ENCODE assay signal across 19 cellular contexts in genomic region chr6:75233097-75233615, GRCh38. TPM values are rescaled to one million over a fixed set of nuclear protein-coding genes. Genes with fewer than 3 reads are reported as not detected.
DNase-seq lines count a peak whose midpoint lies in the region; ATAC-seq and TF ChIP-seq lines count a peak whose summit lies in the region.
"Had no signal": no experiment of that assay in that cellular context is flagged by ENCODE, and none has a peak within 500 bp of the region (broad histone marks: within the 10 kb centered on the region; RNA-seq: fewer than 3 reads in every experiment).

No MANE protein-coding gene starts in this region.

- no peak overlapping the region for H3K56ac ChIP-seq in mesendoderm (ENCODE audit: low read length)

- DNase-seq in activated naive CD8-positive, alpha-beta T cell treated with anti-CD3 and anti-CD28 coated beads, Interleukin-2, amount 50 U/mL, for 24 hours, result no peak
- DNase-seq in WTC11 (ENCODE audit: low spot score) (no peak), mesendoderm (no peak), SKM-1 treated with dmso at 0.1 percent for 144 hours (lab: John Stamatoyannopoulos, UW; ENCODE audit: unreplicated experiment) (no peak), foreskin melanocyte (no peak)
- DNase-seq in activated naive CD4-positive, alpha-beta T cell treated with anti-CD3 and anti-CD28 coated beads, Interleukin-2, amount 50 U/mL, for 16 hours, result no peak
- DNase-seq: CD4-positive, CD25-positive, alpha-beta regulatory T cell; DMS79 treated with DMSO at 0.1 percent for 48 hours; GM23248; NCI-H1092 treated with DMSO at 0.1 percent for 48 hours; NCI-H1436 treated with DMSO at 0.1 percent for 48 hours; NCI-H2029 treated with DMSO at 0.1 percent for 48 hours; NCI-H524 treated with DMSO at 0.1 percent for 48 hours; OCI-M1; SJCRH30 had no signal

- H3K27ac Mint-ChIP-seq in activated naive CD8-positive, alpha-beta T cell, result peak overlapping the region; percentile 16
- no peak overlapping the region for H3K27ac Mint-ChIP-seq in activated naive CD8-positive, alpha-beta T cell treated with anti-CD3 and anti-CD28 coated beads, Interleukin-2, amount 50 U/mL, for 24 hours
- no peak overlapping the region for H3K27ac Mint-ChIP-seq in WTC11

- no peak overlapping the region for H2BK120ac ChIP-seq in mesendoderm (ENCODE audit: low read depth, low read length)

- H3K79me1 ChIP-seq in mesendoderm (ENCODE audit: low read length), result no peaks in the 10 kb centered on the region

- no peaks in the 10 kb centered on the region for H3K27me3 Mint-ChIP-seq in activated naive CD8-positive, alpha-beta T cell
- H3K27me3 Mint-ChIP-seq in activated naive CD8-positive, alpha-beta T cell treated with anti-CD3 and anti-CD28 coated beads, Interleukin-2, amount 50 U/mL, for 24 hours, result no peaks in the 10 kb centered on the region
- no peaks in the 10 kb centered on the region for H3K27me3 Mint-ChIP-seq in WTC11 (ENCODE audit: low read depth)
- H3K27me3 Mint-ChIP-seq: CD4-positive, CD25-positive, alpha-beta regulatory T cell had no signal

- H3K36me3 Mint-ChIP-seq in activated naive CD8-positive, alpha-beta T cell, result no peaks in the 10 kb centered on the region
- H3K36me3 Mint-ChIP-seq in activated naive CD8-positive, alpha-beta T cell treated with anti-CD3 and anti-CD28 coated beads, Interleukin-2, amount 50 U/mL, for 24 hours (ENCODE audit: low read depth), result peaks cover 13% of the 10 kb centered on the region
- H3K36me3 Mint-ChIP-seq in WTC11, result peaks cover 9% of the 10 kb centered on the region

- H3K79me2 ChIP-seq in mesendoderm (ENCODE audit: control insufficient read depth, insufficient read depth, low read length), result no peaks in the 10 kb centered on the region

- no peak overlapping the region for H4K5ac ChIP-seq in mesendoderm (ENCODE audit: low read length)

- no peaks in the 10 kb centered on the region for H3K4me1 ChIP-seq in mesendoderm (ENCODE audit: control insufficient read depth, low read depth, low read length)

- no peak overlapping the region for H2BK15ac ChIP-seq in mesendoderm (replicated peaks; ENCODE audit: low read depth)

- WGBS in mesendoderm (ENCODE audit: extremely low coverage, insufficient coverage, low lambda C conversion rate), result no CpG with 5 or more reads among the region's 4 CpGs

- no peak overlapping the region for H3K4me3 Mint-ChIP-seq in activated naive CD8-positive, alpha-beta T cell
- no peak overlapping the region for H3K4me3 Mint-ChIP-seq in activated naive CD8-positive, alpha-beta T cell treated with anti-CD3 and anti-CD28 coated beads, Interleukin-2, amount 50 U/mL, for 24 hours
- H3K4me3 Mint-ChIP-seq in WTC11, result no peak overlapping the region
- H3K4me3 Mint-ChIP-seq: CD4-positive, CD25-positive, alpha-beta regulatory T cell had no signal

- CTCF ChIA-PET in WTC11 (lab: Charles Lee), result interaction anchor here (2.7 kb wide), 1 partner anchor 24 kb away, joined by 10 read pairs; no protein-coding TSS in a partner anchor

- no peak overlapping the region for H2AK5ac ChIP-seq in mesendoderm (ENCODE audit: low read length)

- H4K8ac ChIP-seq in mesendoderm (ENCODE audit: low read depth, low read length), result no peak overlapping the region

- no peak for TF ChIP-seq CTCF in WTC11 (IDR thresholded peaks at IDR 0.05)

- H3K18ac ChIP-seq in mesendoderm (ENCODE audit: low read length), result no peak overlapping the region

- no peaks in the 10 kb centered on the region for H3K9me3 Mint-ChIP-seq in activated naive CD8-positive, alpha-beta T cell (ENCODE audit: low read depth)
- no peaks in the 10 kb centered on the region for H3K9me3 Mint-ChIP-seq in activated naive CD8-positive, alpha-beta T cell treated with anti-CD3 and anti-CD28 coated beads, Interleukin-2, amount 50 U/mL, for 24 hours
- H3K9me3 Mint-ChIP-seq in WTC11, result no peaks in the 10 kb centered on the region
- H3K9me3 Mint-ChIP-seq: CD4-positive, CD25-positive, alpha-beta regulatory T cell had no signal

- peaks cover 3% of the 10 kb centered on the region for H3K4me1 Mint-ChIP-seq in activated naive CD8-positive, alpha-beta T cell (ENCODE audit: low read depth)
- no peaks in the 10 kb centered on the region for H3K4me1 Mint-ChIP-seq in activated naive CD8-positive, alpha-beta T cell treated with anti-CD3 and anti-CD28 coated beads, Interleukin-2, amount 50 U/mL, for 24 hours
- peaks cover 46% of the 10 kb centered on the region for H3K4me1 Mint-ChIP-seq in WTC11

- no peak overlapping the region for H3K27ac ChIP-seq in mesendoderm (ENCODE audit: low read depth, low read length)
- H3K27ac ChIP-seq: GM23248, KMS-11, SJCRH30 had no signal

- no peak for ATAC-seq in activated naive CD8-positive, alpha-beta T cell treated with anti-CD3 and anti-CD28 coated beads, Interleukin-2, amount 50 U/mL, for 24 hours
- ATAC-seq in WTC11, result peak; percentile 58
- ATAC-seq: GM12878, HCT116 had no signal

- no peak overlapping the region for H3K9ac ChIP-seq in mesendoderm (ENCODE audit: low read length)
- H3K9ac ChIP-seq: GM23248, KMS-11 had no signal

- peaks cover 2% of the 10 kb centered on the region for H3K36me3 ChIP-seq in mesendoderm (ENCODE audit: control insufficient read depth, insufficient read depth, low read length)

- H3K4me2 ChIP-seq in mesendoderm (ENCODE audit: low read length), result no peak overlapping the region
- H3K4me2 ChIP-seq: KMS-11 had no signal

- H3K4me3 ChIP-seq in mesendoderm (ENCODE audit: low read length), result no peak overlapping the region
- H3K4me3 ChIP-seq: GM12878, GM23248, SJCRH30 had no signal

- H2BK5ac ChIP-seq in mesendoderm (ENCODE audit: low read length), result no peak overlapping the region

- H3K27me3 ChIP-seq in mesendoderm (ENCODE audit: insufficient read depth, low read length, poor library complexity), result no peaks in the 10 kb centered on the region
- H3K27me3 ChIP-seq: SJCRH30 had no signal

- no peak overlapping the region for H3K4ac ChIP-seq in mesendoderm (ENCODE audit: low read depth, low read length)

- POLR2A ChIA-PET in WTC11 (lab: Charles Lee), result interaction anchor here (0.6 kb wide), 1 partner anchor 1883 kb away, joined by 4 read pairs; no protein-coding TSS in a partner anchor

- H3K23ac ChIP-seq in mesendoderm (ENCODE audit: low read length), result peak overlapping the region; percentile 50

TF ChIP-seq in WTC11, 78 proteins besides CTCF, POLR2A, EP300 and RAD21:
- no peak for TF ChIP-seq ATF2 (CRISPR knock-in tag; IDR thresholded peaks at IDR 0.05; ENCODE audit: borderline replicate concordance, low read depth)

RNA-seq across cellular contexts. Expression of gene COX7A2, which starts 10.4 kb away (rescaled TPM):
- 465 to 500 TPM (median 472 TPM) in 3 replicates for total RNA-seq in WTC11 (2021)
- polyA plus RNA-seq in mesendoderm (2013, experiment 1 of 2), result 938 TPM
- polyA plus RNA-seq in mesendoderm (2013, experiment 2 of 2), result 911 TPM

RNA-seq across cellular contexts. Expression of gene COL12A1, which starts 27.3 kb away (rescaled TPM):
- total RNA-seq in WTC11 (2021), result 1.1 to 1.4 TPM (median 1.2 TPM) in 3 replicates
- 0.74 TPM for polyA plus RNA-seq in mesendoderm (2013, experiment 1 of 2)
- polyA plus RNA-seq in mesendoderm (2013, experiment 2 of 2), result 0.64 TPM
- polyA plus RNA-seq: CD4-positive, CD25-positive, alpha-beta regulatory T cell had no signal

RNA-seq across cellular contexts. Expression of gene TMEM30A, which starts 51.4 kb away (rescaled TPM):
- total RNA-seq in WTC11 (2021), result 68.2 to 81.2 TPM (median 72.6 TPM) in 3 replicates
- 28.7 TPM for polyA plus RNA-seq in mesendoderm (2013, experiment 1 of 2)
- 27.8 TPM for polyA plus RNA-seq in mesendoderm (2013, experiment 2 of 2)
